1 cellular context compared by ENCODE assay signal in the genomic region with DNA sequence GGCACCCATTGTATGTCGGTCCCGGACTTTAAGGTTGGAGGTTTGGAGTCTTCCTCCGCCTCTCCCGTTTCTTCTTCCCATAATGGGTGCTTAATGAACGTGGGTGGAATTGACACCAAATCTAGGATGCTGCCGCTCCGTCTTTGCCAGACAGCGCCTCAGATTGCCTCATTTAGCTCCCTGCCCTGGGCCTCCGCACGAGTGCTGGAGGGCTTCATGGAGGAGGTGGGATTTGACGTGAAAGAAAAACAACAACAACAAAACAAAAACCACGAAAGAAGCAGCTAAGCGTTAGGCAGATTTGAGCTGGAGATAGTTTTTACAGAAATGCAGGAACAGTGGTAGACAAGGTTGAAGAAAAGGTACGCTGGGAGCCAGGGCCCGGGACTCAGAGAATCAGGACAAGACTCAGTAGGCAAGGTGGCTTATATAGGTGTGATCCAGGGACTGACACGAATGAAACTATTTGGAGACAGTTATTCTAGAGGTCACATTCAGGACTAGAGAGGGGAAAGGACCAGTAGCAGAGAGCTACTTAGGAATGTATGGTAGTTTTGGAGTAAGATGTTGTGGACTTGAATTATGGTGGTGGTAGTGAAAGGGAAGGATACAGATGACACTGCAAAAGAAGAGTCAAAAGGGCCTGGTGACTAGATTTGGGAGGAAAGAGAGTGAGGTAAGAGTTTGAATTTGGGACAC.
TF ChIP-seq lines count a peak whose summit lies in the region.

No MANE protein-coding gene starts in this region.

TF ChIP-seq in liver, 16 proteins besides CTCF, POLR2A, EP300 and RAD21 (continued from another document):
- TF ChIP-seq, protein P1, sequence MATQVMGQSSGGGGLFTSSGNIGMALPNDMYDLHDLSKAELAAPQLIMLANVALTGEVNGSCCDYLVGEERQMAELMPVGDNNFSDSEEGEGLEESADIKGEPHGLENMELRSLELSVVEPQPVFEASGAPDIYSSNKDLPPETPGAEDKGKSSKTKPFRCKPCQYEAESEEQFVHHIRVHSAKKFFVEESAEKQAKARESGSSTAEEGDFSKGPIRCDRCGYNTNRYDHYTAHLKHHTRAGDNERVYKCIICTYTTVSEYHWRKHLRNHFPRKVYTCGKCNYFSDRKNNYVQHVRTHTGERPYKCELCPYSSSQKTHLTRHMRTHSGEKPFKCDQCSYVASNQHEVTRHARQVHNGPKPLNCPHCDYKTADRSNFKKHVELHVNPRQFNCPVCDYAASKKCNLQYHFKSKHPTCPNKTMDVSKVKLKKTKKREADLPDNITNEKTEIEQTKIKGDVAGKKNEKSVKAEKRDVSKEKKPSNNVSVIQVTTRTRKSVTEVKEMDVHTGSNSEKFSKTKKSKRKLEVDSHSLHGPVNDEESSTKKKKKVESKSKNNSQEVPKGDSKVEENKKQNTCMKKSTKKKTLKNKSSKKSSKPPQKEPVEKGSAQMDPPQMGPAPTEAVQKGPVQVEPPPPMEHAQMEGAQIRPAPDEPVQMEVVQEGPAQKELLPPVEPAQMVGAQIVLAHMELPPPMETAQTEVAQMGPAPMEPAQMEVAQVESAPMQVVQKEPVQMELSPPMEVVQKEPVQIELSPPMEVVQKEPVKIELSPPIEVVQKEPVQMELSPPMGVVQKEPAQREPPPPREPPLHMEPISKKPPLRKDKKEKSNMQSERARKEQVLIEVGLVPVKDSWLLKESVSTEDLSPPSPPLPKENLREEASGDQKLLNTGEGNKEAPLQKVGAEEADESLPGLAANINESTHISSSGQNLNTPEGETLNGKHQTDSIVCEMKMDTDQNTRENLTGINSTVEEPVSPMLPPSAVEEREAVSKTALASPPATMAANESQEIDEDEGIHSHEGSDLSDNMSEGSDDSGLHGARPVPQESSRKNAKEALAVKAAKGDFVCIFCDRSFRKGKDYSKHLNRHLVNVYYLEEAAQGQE (IDR thresholded peaks at IDR 0.05), result no peak
- TF ChIP-seq YY1 (IDR thresholded peaks at IDR 0.05), result no peak
- TF ChIP-seq NR2F2 (IDR thresholded peaks at IDR 0.05), result no peak
- TF ChIP-seq FOXA2 (IDR thresholded peaks at IDR 0.05), result no peak
